Comparison of ENCODE assay signal across 28 cellular contexts in the genomic region with DNA sequence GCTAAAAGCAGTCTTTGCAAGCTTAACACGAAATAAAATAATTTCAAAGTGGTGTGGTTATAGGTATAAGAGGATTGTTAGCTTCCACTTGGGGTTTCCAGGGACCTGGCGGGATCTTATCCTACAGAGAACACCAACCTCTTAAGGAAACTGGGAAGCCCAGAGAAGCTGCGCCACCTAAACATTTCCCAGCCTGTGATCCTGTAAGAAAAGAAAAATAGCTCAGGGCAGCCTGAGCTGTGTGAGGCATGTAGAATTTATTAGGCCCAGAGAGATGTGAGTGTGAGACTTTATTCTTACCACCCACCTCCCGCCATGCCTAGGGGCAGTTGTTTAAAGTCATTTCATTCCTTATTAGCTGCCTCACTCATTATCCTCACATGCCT.
"Had no signal": no experiment of that assay in that cellular context is flagged by ENCODE, and none has a peak within 500 bp of the region (broad histone marks: within the 10 kb centered on the region; RNA-seq: fewer than 3 reads in every experiment).

No MANE protein-coding gene starts in this region.

- H3K4me1 Mint-ChIP-seq: stimulated activated naive CD8-positive, alpha-beta T cell treated with anti-CD3 and anti-CD28 coated beads, Interleukin-15, amount 100 ng/mL, for 72 hours had no signal

- ATAC-seq: stimulated activated effector memory CD8-positive, alpha-beta T cell treated with anti-CD3 and anti-CD28 coated beads, Interleukin-12 subunit alpha, Interleukin-12 subunit beta, amount 100 ng/mL, for 72 hours; stimulated activated memory B cell treated with anti-CD40 and anti-IgM and Interleukin-4, amounts not matched to agents 10 μg/mL and 1 μg/mL and 100 μg/mL, for 72 hours; stimulated activated naive B cell treated with anti-CD40 and anti-IgM and Interleukin-4, amounts not matched to agents 10 μg/mL and 1 μg/mL and 100 μg/mL, for 72 hours; stimulated activated naive CD8-positive, alpha-beta T cell treated with anti-CD3 and anti-CD28 coated beads, Interleukin-15, amount 100 ng/mL, for 72 hours; stimulated activated naive CD8-positive, alpha-beta T cell treated with anti-CD3 and anti-CD28 coated beads, Interleukin-15, Interleukin-2, amounts not matched to agents 100 U/mL and 50 U/mL, for 24 hours; upper lobe of right lung had no signal

- H3K4me1 ChIP-seq: suprapubic skin, testis, tibial artery, upper lobe of left lung, upper lobe of right lung, uterus, vagina had no signal

- H3K27ac Mint-ChIP-seq: stimulated activated effector memory CD8-positive, alpha-beta T cell treated with anti-CD3 and anti-CD28 coated beads, Interleukin-12 subunit alpha, Interleukin-12 subunit beta, amount 100 ng/mL, for 72 hours; stimulated activated memory B cell treated with anti-CD40 and anti-IgM and Interleukin-4, amounts not matched to agents 10 μg/mL and 1 μg/mL and 100 μg/mL, for 72 hours; stimulated activated naive B cell treated with anti-CD40 and anti-IgM and Interleukin-4, amounts not matched to agents 10 μg/mL and 1 μg/mL and 100 μg/mL, for 72 hours; stimulated activated naive CD8-positive, alpha-beta T cell treated with anti-CD3 and anti-CD28 coated beads, Interleukin-15, amount 100 ng/mL, for 72 hours; stimulated activated naive CD8-positive, alpha-beta T cell treated with anti-CD3 and anti-CD28 coated beads, Interleukin-15, Interleukin-2, amounts not matched to agents 100 ng/mL and 50 ng/mL, for 24 hours; type B pancreatic cell had no signal

- H3K27ac ChIP-seq: stomach, suprapubic skin, testis, thoracic aorta, thyroid gland, tibial artery, tibial nerve, transverse colon, upper lobe of left lung, upper lobe of right lung, uterus, vagina had no signal

- H3K27me3 ChIP-seq: stomach, suprapubic skin, testis, thyroid gland, tibial artery, tibial nerve, transverse colon, upper lobe of left lung, upper lobe of right lung, uterus, vagina had no signal

- H3K36me3 Mint-ChIP-seq: stimulated activated effector memory CD8-positive, alpha-beta T cell treated with anti-CD3 and anti-CD28 coated beads, Interleukin-12 subunit alpha, Interleukin-12 subunit beta, amount 100 ng/mL, for 72 hours had no signal

- H3K9me3 Mint-ChIP-seq: stimulated activated naive CD8-positive, alpha-beta T cell treated with anti-CD3 and anti-CD28 coated beads, Interleukin-15, Interleukin-2, amounts not matched to agents 100 ng/mL and 50 ng/mL, for 24 hours had no signal

- H3K4me3 Mint-ChIP-seq: stimulated activated effector memory CD8-positive, alpha-beta T cell treated with anti-CD3 and anti-CD28 coated beads, Interleukin-12 subunit alpha, Interleukin-12 subunit beta, amount 100 ng/mL, for 72 hours; stimulated activated memory B cell treated with anti-CD40 and anti-IgM and Interleukin-4, amounts not matched to agents 10 μg/mL and 1 μg/mL and 100 μg/mL, for 72 hours; stimulated activated naive B cell treated with anti-CD40 and anti-IgM and Interleukin-4, amounts not matched to agents 10 μg/mL and 1 μg/mL and 100 μg/mL, for 72 hours; stimulated activated naive CD8-positive, alpha-beta T cell treated with anti-CD3 and anti-CD28 coated beads, Interleukin-15, amount 100 ng/mL, for 72 hours; stimulated activated naive CD8-positive, alpha-beta T cell treated with anti-CD3 and anti-CD28 coated beads, Interleukin-15, Interleukin-2, amounts not matched to agents 100 ng/mL and 50 ng/mL, for 24 hours; type B pancreatic cell had no signal

- H3K4me3 ChIP-seq: stomach, suprapubic skin, testis, thoracic aorta, thyroid gland, tibial artery, tibial nerve, transverse colon, upper lobe of left lung, upper lobe of right lung, uterus, vagina had no signal

- FAIRE-seq: urothelium cell line had no signal

- H3K36me3 ChIP-seq: stomach, suprapubic skin, thoracic aorta, thyroid gland, tibial artery, tibial nerve, transverse colon, upper lobe of left lung, upper lobe of right lung, uterus, vagina had no signal

- DNase-seq: stimulated activated CD4-positive, alpha-beta T cell treated with anti-CD3 and anti-CD28 coated beads, Interleukin-2, amount 100 ng/mL, for 48 hours; stimulated activated CD4-positive, alpha-beta T cell treated with anti-CD3 and anti-CD28 coated beads, Interleukin-4, amount 100 ng/mL, for 1 hour; stimulated activated CD4-positive, alpha-beta T cell treated with anti-CD3 and anti-CD28 coated beads, Interleukin-4, amount 100 ng/mL, for 24 hours; stimulated activated CD4-positive, alpha-beta T cell treated with anti-CD3 and anti-CD28 coated beads, Interleukin-4, amount 100 ng/mL, for 4 hours; stimulated activated CD8-positive, alpha-beta memory T cell treated with anti-CD3 and anti-CD28 coated beads, Interleukin-4, amount 100 ng/mL, for 48 hours; stimulated activated naive B cell treated with anti-CD40 and anti-IgM and Interleukin-4, amounts not matched to agents 10 μg/mL and 1 μg/mL and 100 μg/mL, for 72 hours; stimulated activated naive CD4-positive, alpha-beta T cell; stimulated activated naive CD4-positive, alpha-beta T cell treated with Interleukin-2 at 50 U/mL for 16 hours; stimulated activated naive CD8-positive, alpha-beta T cell treated with anti-CD3 and anti-CD28 coated beads, Interleukin-15, amount 100 ng/mL, for 72 hours; stimulated activated naive CD8-positive, alpha-beta T cell treated with anti-CD3 and anti-CD28 coated beads, Interleukin-15, Interleukin-2, amounts not matched to agents 100 U/mL and 50 U/mL, for 24 hours; stomach; substantia nigra; testis; thyroid gland; tibial artery; transverse colon; upper lobe of left lung; upper lobe of right lung; uterus had no signal

- H3K9me3 ChIP-seq: suprapubic skin, testis, thoracic aorta, thyroid gland, tibial artery, upper lobe of right lung, uterus, vagina had no signal
